ENCODE assay signal across 1 cellular context in genomic region chr6:57221191-57221935, GRCh38.
TF ChIP-seq lines count a peak whose summit lies in the region.

No MANE protein-coding gene starts in this region.

TF ChIP-seq in HepG2, 621 proteins besides CTCF, POLR2A, EP300 and RAD21 (continued from another document and continues in another):
- TF ChIP-seq MLXIP (CRISPR knock-in tag; IDR thresholded peaks at IDR 0.05; ENCODE audit: borderline replicate concordance) (no peak), ZNF891 (CRISPR knock-in tag; IDR thresholded peaks at IDR 0.05) (peak; percentile 87; the same call in 1 of the 2 replicates), ZNF441 (CRISPR knock-in tag; IDR thresholded peaks at IDR 0.05; ENCODE audit: borderline replicate concordance) (0 out of 2 replicates have a peak, but pooled peaks have one; percentile 24), ZNF546 (CRISPR knock-in tag; conservative IDR thresholded peaks at IDR 0.05) (no peak), CBX5 (CRISPR knock-in tag; IDR thresholded peaks at IDR 0.05; ENCODE audit: borderline replicate concordance) (no peak), MXI1 (IDR thresholded peaks at IDR 0.05; ENCODE audit: borderline replicate concordance, low read depth, low read length) (no peak), SYNCRIP (IDR thresholded peaks at IDR 0.05; ENCODE audit: insufficient read depth, low read depth, low read length) (no peak), PREB (CRISPR knock-in tag; IDR thresholded peaks at IDR 0.05) (no peak), ZNF136 (CRISPR knock-in tag; IDR thresholded peaks at IDR 0.05; ENCODE audit: low read depth) (no peak), CREBL2 (CRISPR knock-in tag; IDR thresholded peaks at IDR 0.05; ENCODE audit: borderline replicate concordance) (no peak), ZNF18 (CRISPR knock-in tag; IDR thresholded peaks at IDR 0.05; ENCODE audit: insufficient replicate concordance) (peak; percentile 6), EED (CRISPR knock-in tag; IDR thresholded peaks at IDR 0.05) (no peak), ZSCAN12 (CRISPR knock-in tag; IDR thresholded peaks at IDR 0.05) (no peak), SPEN (CRISPR knock-in tag; IDR thresholded peaks at IDR 0.05; ENCODE audit: low read depth) (peak; percentile 61; the same call in 1 of the 2 replicates), EHMT2 (IDR thresholded peaks at IDR 0.05; ENCODE audit: borderline replicate concordance, low read depth, low read length) (no peak), ZNF296 (CRISPR knock-in tag; conservative IDR thresholded peaks at IDR 0.05) (no peak), NFKB2 (CRISPR knock-in tag; IDR thresholded peaks at IDR 0.05; ENCODE audit: borderline replicate concordance) (peak; percentile 7; the same call in 1 of the 2 replicates), SIX4 (CRISPR knock-in tag; IDR thresholded peaks at IDR 0.05) (no peak), ZMYM4 (CRISPR knock-in tag; IDR thresholded peaks at IDR 0.05) (peak; percentile 59; the same call in 1 of the 2 replicates), RNF2 (conservative IDR thresholded peaks at IDR 0.05; ENCODE audit: low read depth) (no peak; the same call in 1 of the 2 replicates), ZNF772 (CRISPR knock-in tag; IDR thresholded peaks at IDR 0.05) (0 out of 2 replicates have a peak, but pooled peaks have one; percentile 17), MXD1 (CRISPR knock-in tag; IDR thresholded peaks at IDR 0.05) (peak; percentile 79; the same call in 1 of the 2 replicates), ETS1 (CRISPR knock-in tag; IDR thresholded peaks at IDR 0.05) (no peak), KIAA2018 (CRISPR knock-in tag; IDR thresholded peaks at IDR 0.05; ENCODE audit: borderline replicate concordance) (peak; percentile 30; the same call in 1 of the 2 replicates), ZKSCAN1 (IDR thresholded peaks at IDR 0.05; ENCODE audit: low read length) (no peak), ZNF512 (CRISPR knock-in tag; IDR thresholded peaks at IDR 0.05) (no peak), ZBTB44 (CRISPR knock-in tag; IDR thresholded peaks at IDR 0.05) (no peak), SRY (CRISPR knock-in tag; IDR thresholded peaks at IDR 0.05) (no peak; the same call in 1 of the 2 replicates), BRCA1 (CRISPR knock-in tag; IDR thresholded peaks at IDR 0.05) (peak; percentile 26; the same call in 1 of the 2 replicates), ZNF589 (CRISPR knock-in tag; conservative IDR thresholded peaks at IDR 0.05) (no peak; the same call in 1 of the 2 replicates), ZNF263 (CRISPR knock-in tag; IDR thresholded peaks at IDR 0.05) (peak; percentile 72), ZNF207 (IDR thresholded peaks at IDR 0.05; ENCODE audit: borderline replicate concordance) (no peak), ZNF205 (CRISPR knock-in tag; IDR thresholded peaks at IDR 0.05) (no peak; the same call in 1 of the 2 replicates), SMARCC2 (IDR thresholded peaks at IDR 0.05) (no peak), ZNF672 (CRISPR knock-in tag; IDR thresholded peaks at IDR 0.05) (no peak), NKX3-1 (CRISPR knock-in tag; IDR thresholded peaks at IDR 0.05) (no peak), IRF9 (CRISPR knock-in tag; IDR thresholded peaks at IDR 0.05; ENCODE audit: borderline replicate concordance) (0 out of 2 replicates have a peak, but pooled peaks have one; percentile 32), ZNF841 (CRISPR knock-in tag; IDR thresholded peaks at IDR 0.05; ENCODE audit: borderline replicate concordance) (no peak), NAIF1 (CRISPR knock-in tag; IDR thresholded peaks at IDR 0.05; ENCODE audit: borderline replicate concordance) (no peak), ZNF644 (CRISPR knock-in tag; IDR thresholded peaks at IDR 0.05; ENCODE audit: low read depth) (no peak), FOXC1 (CRISPR knock-in tag; IDR thresholded peaks at IDR 0.05; ENCODE audit: borderline replicate concordance) (no peak), ZNF709 (CRISPR knock-in tag; IDR thresholded peaks at IDR 0.05) (no peak)
